ENCODE assay signal across 27 cellular contexts in genomic region chr12:42267408-42268190, GRCh38.
"Had no signal": no experiment of that assay in that cellular context is flagged by ENCODE, and none has a peak within 500 bp of the region (broad histone marks: within the 10 kb centered on the region; RNA-seq: fewer than 3 reads in every experiment).

No MANE protein-coding gene starts in this region.

- H3K27me3 Mint-ChIP-seq: activated naive CD4-positive, alpha-beta T cell treated with anti-CD3 and anti-CD28 coated beads, Interleukin-2, amount 10 ng/mL, durations not matched to agents 7 days and 5 days had no signal

- H3K9me3 ChIP-seq: ascending aorta, breast epithelium, colonic mucosa had no signal

- H3K4me3 Mint-ChIP-seq: activated CD4-positive, alpha-beta memory T cell treated with anti-CD3 and anti-CD28 coated beads for 36 hours; activated CD4-positive, alpha-beta T cell treated with anti-CD3 and anti-CD28 coated beads for 36 hours; activated CD4-positive, alpha-beta T cell treated with anti-CD3 and anti-CD28 coated beads, Interleukin-2, amount 10 ng/mL, durations not matched to agents 24 days and 14 days; activated CD8-positive, alpha-beta memory T cell treated with anti-CD3 and anti-CD28 coated beads, Interleukin-2, amount 10 ng/mL, durations not matched to agents 7 days and 5 days; activated CD8-positive, alpha-beta T cell treated with anti-CD3 and anti-CD28 coated beads, Interleukin-2, amount 10 ng/mL, durations not matched to agents 7 days and 5 days; activated naive CD4-positive, alpha-beta T cell treated with anti-CD3 and anti-CD28 coated beads, Interleukin-2, amount 10 ng/mL, durations not matched to agents 7 days and 5 days; activated naive CD8-positive, alpha-beta T cell treated with anti-CD3 and anti-CD28 coated beads, Interleukin-2, amount 10 ng/mL, durations not matched to agents 7 days and 5 days; brain had no signal

- H3K27ac Mint-ChIP-seq: activated CD4-positive, alpha-beta memory T cell treated with anti-CD3 and anti-CD28 coated beads for 36 hours; activated CD4-positive, alpha-beta T cell treated with anti-CD3 and anti-CD28 coated beads for 36 hours; activated CD4-positive, alpha-beta T cell treated with anti-CD3 and anti-CD28 coated beads, Interleukin-2, amount 10 ng/mL, durations not matched to agents 24 days and 14 days; activated CD8-positive, alpha-beta memory T cell treated with anti-CD3 and anti-CD28 coated beads, Interleukin-2, amount 10 ng/mL, durations not matched to agents 7 days and 5 days; activated CD8-positive, alpha-beta T cell treated with anti-CD3 and anti-CD28 coated beads, Interleukin-2, amount 10 ng/mL, durations not matched to agents 7 days and 5 days; activated naive CD4-positive, alpha-beta T cell treated with anti-CD3 and anti-CD28 coated beads, Interleukin-2, amount 10 ng/mL, durations not matched to agents 7 days and 5 days; activated naive CD4-positive, alpha-beta T cell treated with anti-CD3 and anti-CD28 coated beads, Interleukin-2, amount 50 U/mL, for 72 hours; activated naive CD8-positive, alpha-beta T cell treated with anti-CD3 and anti-CD28 coated beads, Interleukin-2, amount 10 ng/mL, durations not matched to agents 7 days and 5 days; brain had no signal

- H3K4me1 ChIP-seq: ascending aorta, breast epithelium, colonic mucosa had no signal

- H3K4me3 ChIP-seq: ascending aorta, breast epithelium, cardiac muscle cell, colonic mucosa had no signal

- H3K36me3 ChIP-seq: ascending aorta, breast epithelium, cardiac muscle cell, colonic mucosa had no signal

- H3K36me3 Mint-ChIP-seq: activated CD4-positive, alpha-beta memory T cell treated with anti-CD3 and anti-CD28 coated beads for 36 hours; activated naive CD4-positive, alpha-beta T cell treated with anti-CD3 and anti-CD28 coated beads, Interleukin-2, amount 10 ng/mL, durations not matched to agents 7 days and 5 days; brain had no signal

- H3K27ac ChIP-seq: ascending aorta, breast epithelium, cardiac muscle cell, colonic mucosa, epithelial cell of prostate had no signal

- DNase-seq: activated CD4-positive, alpha-beta memory T cell treated with anti-CD3 and anti-CD28 coated beads for 36 hours; activated CD4-positive, alpha-beta T cell treated with anti-CD3 and anti-CD28 coated beads for 36 hours; activated CD4-positive, alpha-beta T cell treated with anti-CD3 and anti-CD28 coated beads, Interleukin-2, amount 10 ng/mL, durations not matched to agents 24 days and 14 days; activated CD4-positive, CD25-positive, alpha-beta regulatory T cell; activated CD4-positive, CD25-positive, alpha-beta regulatory T cell treated with anti-CD3 and anti-CD28 coated beads, Interleukin-2, amount 50 U/mL, for 72 hours; activated CD8-positive, alpha-beta memory T cell treated with anti-CD3 and anti-CD28 coated beads, Interleukin-2, amount 10 ng/mL, durations not matched to agents 7 days and 5 days; activated CD8-positive, alpha-beta memory T cell treated with anti-CD3 and anti-CD28 coated beads, Interleukin-2, amount 50 U/mL, for 4 hours; activated CD8-positive, alpha-beta T cell treated with anti-CD3 and anti-CD28 coated beads, Interleukin-2, amount 10 ng/mL, durations not matched to agents 7 days and 5 days; activated gamma-delta T cell; activated naive CD4-positive, alpha-beta T cell; activated naive CD4-positive, alpha-beta T cell treated with anti-CD3 and anti-CD28 coated beads, Interleukin-2, amount 10 ng/mL, durations not matched to agents 7 days and 5 days; activated naive CD8-positive, alpha-beta T cell treated with anti-CD3 and anti-CD28 coated beads, Interleukin-2, amount 10 ng/mL, durations not matched to agents 7 days and 5 days; activated T-cell treated with anti-CD3 and anti-CD28 coated beads, Interleukin-2, amount 50 U/mL, for 1 hour; activated T-cell treated with anti-CD3 and anti-CD28 coated beads, Interleukin-2, amount 50 U/mL, for 48 hours; central memory CD4-positive, alpha-beta T cell; cerebellar nuclear complex; colonic mucosa; effector CD8-positive, alpha-beta T cell; foreskin fibroblast; head of caudate nucleus; T-helper 2 cell had no signal

- H3K27me3 ChIP-seq: ascending aorta, breast epithelium, cardiac muscle cell, colonic mucosa had no signal

- ATAC-seq: activated CD4-positive, alpha-beta T cell treated with anti-CD3 and anti-CD28 coated beads for 36 hours; activated CD8-positive, alpha-beta memory T cell treated with anti-CD3 and anti-CD28 coated beads, Interleukin-2, amount 10 ng/mL, durations not matched to agents 7 days and 5 days; activated CD8-positive, alpha-beta T cell treated with anti-CD3 and anti-CD28 coated beads, Interleukin-2, amount 10 ng/mL, durations not matched to agents 7 days and 5 days; activated naive CD4-positive, alpha-beta T cell treated with anti-CD3 and anti-CD28 coated beads, Interleukin-2, amount 50 U/mL, for 72 hours had no signal

- H3K4me1 Mint-ChIP-seq: brain had no signal
